In the genomic region with DNA sequence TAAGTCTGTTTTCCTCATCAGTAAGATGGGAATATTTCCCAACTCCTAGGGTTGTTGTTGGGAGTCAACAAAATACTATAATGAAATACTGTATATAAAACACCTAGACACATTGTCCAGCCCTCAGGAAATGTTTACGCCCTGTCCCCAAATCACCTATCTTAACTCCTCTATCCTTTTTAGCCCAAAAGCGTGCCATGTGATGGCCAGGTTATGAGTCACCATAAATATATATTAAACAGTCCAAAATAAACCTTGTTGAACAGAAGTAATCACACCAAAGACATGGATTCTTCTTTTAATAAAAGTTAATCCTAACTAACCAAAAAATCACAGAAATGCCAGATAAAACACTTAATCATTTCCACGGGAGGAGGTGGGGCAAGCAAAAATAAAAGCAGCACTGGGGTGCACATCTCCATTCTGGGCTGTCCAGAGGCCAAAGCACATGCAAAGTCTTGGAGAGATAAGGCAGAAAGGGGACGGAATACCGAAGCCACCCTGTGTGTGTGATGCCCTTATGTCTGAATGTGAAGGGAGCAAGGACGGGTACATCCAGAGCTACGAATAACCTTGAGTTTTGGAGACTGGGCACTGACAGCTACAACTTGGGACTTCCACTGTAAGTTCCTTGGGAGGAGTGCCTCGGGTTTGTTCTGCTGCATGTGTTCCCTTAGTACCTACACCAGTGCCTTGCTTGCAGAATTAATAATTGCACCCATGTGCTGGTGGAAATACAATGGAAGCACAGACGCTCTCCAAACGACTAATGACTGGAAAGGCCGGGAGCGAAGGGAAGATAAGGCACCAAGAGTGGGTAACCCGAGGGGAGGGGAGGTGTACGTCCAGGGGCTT, we compare ENCODE assay signal across 8 cellular contexts. TPM values are rescaled to one million over a fixed set of nuclear protein-coding genes. Genes with fewer than 3 reads are reported as not detected.
DNase-seq lines count a peak whose midpoint lies in the region; ATAC-seq, FAIRE-seq and TF ChIP-seq lines count a peak whose summit lies in the region.

No MANE protein-coding gene starts in this region.

- H3K4me3 ChIP-seq in AG10803 (ENCODE audit: low read length), result peak overlapping the region; percentile 93
- H3K4me3 ChIP-seq in HUES6 (ENCODE audit: low read depth, low read length), result peak overlapping the region; percentile 89
- peak overlapping the region; percentile 53 for H3K4me3 ChIP-seq in bronchial epithelial cell (ENCODE audit: low read depth, low read length)
- H3K4me3 ChIP-seq in mucosa of stomach (ENCODE audit: low read length), result peak overlapping the region; percentile 65

- H3K27me3 ChIP-seq in HUES6 (ENCODE audit: control insufficient read depth, insufficient read depth, low read length) (no peaks in the 10 kb centered on the region), bronchial epithelial cell (ENCODE audit: control insufficient read depth, insufficient read depth, low read length) (no peaks in the 10 kb centered on the region), mucosa of stomach (ENCODE audit: control insufficient read depth, insufficient read depth, low read length) (no peaks in the 10 kb centered on the region)

- H3K36me3 ChIP-seq in HUES6 (ENCODE audit: control insufficient read depth, insufficient read depth, low read length), result peaks cover 19% of the 10 kb centered on the region
- H3K36me3 ChIP-seq in bronchial epithelial cell (ENCODE audit: control insufficient read depth, insufficient read depth, low read length), result peaks cover 3% of the 10 kb centered on the region
- H3K36me3 ChIP-seq in mucosa of stomach (ENCODE audit: control insufficient read depth, insufficient read depth, low read length), result peaks cover 5% of the 10 kb centered on the region

- H3K9me3 ChIP-seq in HUES6 (ENCODE audit: control insufficient read depth, insufficient read depth, low read depth, low read length) (no peaks in the 10 kb centered on the region), mucosa of stomach (ENCODE audit: control insufficient read depth, low read length) (no peaks in the 10 kb centered on the region)

- H3K4me1 ChIP-seq in HUES6 (ENCODE audit: control insufficient read depth, insufficient read depth, low read length) (peaks cover 3% of the 10 kb centered on the region; the same call in 1 of the 2 replicates), mucosa of stomach (ENCODE audit: control insufficient read depth, insufficient read depth, low read length) (peaks cover 27% of the 10 kb centered on the region)

- H3K27ac ChIP-seq in HUES6 (ENCODE audit: low read depth, low read length), result no peak overlapping the region

- FAIRE-seq in bronchial epithelial cell (lab: Jason Lieb, UNC), result no peak

- peak overlapping the region; percentile 64 for H3K9ac ChIP-seq in HUES6 (ENCODE audit: low read length)
- peak overlapping the region; percentile 73 for H3K9ac ChIP-seq in mucosa of stomach (ENCODE audit: low read length)

- no peak for TF ChIP-seq CTCF in AG10803 (conservative IDR thresholded peaks at IDR 0.05; ENCODE audit: low read length)
- TF ChIP-seq CTCF in bronchial epithelial cell (IDR thresholded peaks at IDR 0.05; ENCODE audit: insufficient read depth, low read length, severe bottlenecking), result no peak

- no peak for ATAC-seq in HG03196 (IDR thresholded peaks at IDR 0.05; ENCODE audit: unreplicated experiment)
- no peak for ATAC-seq in HG03565 (IDR thresholded peaks at IDR 0.05; ENCODE audit: unreplicated experiment)

- DNase-seq in AG10803 (ENCODE audit: low read depth), result peak; percentile 3
- peak; percentile 11 for DNase-seq in bronchial epithelial cell (ENCODE audit: low read depth)
- DNase-seq in NCI-H446 treated with DMSO at 0.1 percent for 48 hours (lab: John Stamatoyannopoulos, UW), result no peak
- no peak for DNase-seq in MV-4-11 (lab: John Stamatoyannopoulos, UW)

RNA-seq across cellular contexts. Expression of a gene that starts 1.1 kb away (rescaled TPM):
- total RNA-seq in bronchial epithelial cell, result 32.1 and 36.6 TPM in 2 replicates

RNA-seq across cellular contexts. Expression of a gene that starts 54.3 kb away (rescaled TPM):
- total RNA-seq in bronchial epithelial cell, result 3.7 and 5.6 TPM in 2 replicates

Comparison
In these comparisons a context has a peak if more than half of its experiments do, and no peak if none do; other contexts are left out.
1. DNase-seq: peak in AG10803 (single experiment) and bronchial epithelial cell (single experiment); none in NCI-H446 treated with DMSO at 0.1 percent for 48 hours (single experiment) and MV-4-11 (single experiment).
2. Peak in every context shown above with its lines, with median percentiles within 50 percentile points of each other: H3K4me3 ChIP-seq.